In the genomic region with DNA sequence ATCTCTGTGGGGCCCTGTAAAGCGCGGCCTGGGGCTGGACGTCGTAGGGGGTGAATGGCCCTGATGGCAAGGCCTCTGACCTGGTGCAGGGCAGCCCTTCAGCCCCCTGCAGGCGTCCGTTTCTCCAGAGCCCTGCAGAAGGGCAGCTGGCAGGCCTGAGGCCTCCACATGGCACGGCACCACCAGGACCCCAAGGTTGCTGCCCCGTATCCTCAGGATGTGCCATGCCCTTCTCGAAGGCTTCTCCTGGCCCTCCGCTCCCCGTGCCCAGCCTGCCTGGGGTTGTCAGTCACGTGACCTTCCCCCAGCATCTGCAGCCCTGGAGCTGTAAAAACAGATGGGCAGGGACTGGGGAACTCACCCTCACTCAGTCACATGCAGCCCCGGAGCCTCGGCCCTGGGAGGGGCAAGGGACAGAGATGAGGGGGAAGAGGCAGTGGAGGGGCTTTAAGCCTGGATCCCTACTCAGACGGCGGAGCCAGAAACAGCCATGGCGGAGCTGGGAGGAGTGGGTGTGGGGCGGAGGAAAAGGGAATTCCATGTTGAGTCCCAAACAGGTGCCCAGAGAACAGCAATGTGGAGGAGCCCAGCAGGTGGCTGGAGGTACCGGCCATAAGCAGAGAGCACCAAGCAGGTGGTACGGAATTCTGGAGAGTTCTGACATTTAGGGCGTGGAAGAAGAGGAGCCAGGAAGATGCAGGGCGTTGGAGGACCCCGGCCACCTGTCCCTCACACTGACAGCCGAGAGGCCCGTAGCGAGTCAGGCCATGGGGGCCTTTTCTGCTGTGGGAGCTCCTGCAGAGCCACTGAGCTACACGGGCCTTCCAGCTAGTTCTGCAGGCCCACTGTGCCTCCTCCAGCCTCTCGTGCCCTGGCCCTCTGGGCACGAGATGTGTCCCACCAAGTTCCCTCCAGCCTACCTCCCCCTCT, we compare ENCODE assay signal across 25 cellular contexts.
A peak's percentile ranks its signal among the peaks of the same experiment; 100 is the strongest.
DNase-seq lines count a peak whose midpoint lies in the region; ATAC-seq and TF ChIP-seq lines count a peak whose summit lies in the region.
"Had no signal": no experiment of that assay in that cellular context is flagged by ENCODE, and none has a peak within 500 bp of the region (broad histone marks: within the 10 kb centered on the region; RNA-seq: fewer than 3 reads in every experiment).

No MANE protein-coding gene starts in this region.

- no peaks in the 10 kb centered on the region for H3K36me3 ChIP-seq in right atrium auricular region
- H3K36me3 ChIP-seq in sigmoid colon, result no peaks in the 10 kb centered on the region
- H3K36me3 ChIP-seq: uterus had no signal

- DNase-seq in Right ventricle myocardium inferior (ENCODE audit: missing footprints) (peak; percentile 47), right atrium auricular region (ENCODE audit: low spot score) (no peak), NCI-H82 (lab: John Stamatoyannopoulos, UW) (peak; percentile 79), left cardiac atrium (peak; percentile 14), sigmoid colon (peak; percentile 36), erythroblast (lab: John Stamatoyannopoulos, UW) (no peak)
- DNase-seq: activated CD4-positive, alpha-beta T cell treated with anti-CD3 and anti-CD28 coated beads, Interleukin-2, amount 50 U/mL, for 1 hour; activated naive CD8-positive, alpha-beta T cell treated with anti-CD3 and anti-CD28 coated beads, Interleukin-2, amount 10 ng/mL, durations not matched to agents 7 days and 5 days; AML-193; cerebellar nuclear complex; DMS79 treated with DMSO at 0.1 percent for 48 hours; kidney glomerular epithelial cell; NCI-H1092; NCI-H1930; NCI-H446; occipital lobe; stimulated activated CD4-positive, alpha-beta T cell treated with anti-CD3 and anti-CD28 coated beads, Interleukin-4, amount 100 ng/mL, for 24 hours; stimulated activated naive B cell treated with anti-CD40 and anti-IgM and Interleukin-4, amounts not matched to agents 10 μg/mL and 1 μg/mL and 100 μg/mL, for 72 hours; T-helper 2 cell; testis; uterus had no signal

- H3K9me3 ChIP-seq in right atrium auricular region, result no peaks in the 10 kb centered on the region
- no peaks in the 10 kb centered on the region for H3K9me3 ChIP-seq in sigmoid colon
- H3K9me3 ChIP-seq: testis, uterus had no signal

- H3K4me1 ChIP-seq in right atrium auricular region, result peaks cover 0 to 41% of the 10 kb centered on the region in 2 donors
- H3K4me1 ChIP-seq in sigmoid colon, result peaks cover 0 to 22% (median 7%) of the 10 kb centered on the region in 4 donors
- H3K4me1 ChIP-seq: testis, uterus had no signal

- WGBS in sigmoid colon, 2 donors, result 88 to 90% methylated on average over 29 of the region's 29 CpGs

- H3K27ac ChIP-seq in right atrium auricular region, result peak overlapping the region in 1 of 2 donors; percentile 11
- H3K27ac ChIP-seq in sigmoid colon, result no peak overlapping the region
- H3K27ac ChIP-seq: SK-N-MC, testis, uterus had no signal

- TF ChIP-seq POLR2A in sigmoid colon (IDR thresholded peaks at IDR 0.05), result no peak
- no peak for TF ChIP-seq POLR2A in erythroblast (IDR thresholded peaks at IDR 0.05; ENCODE audit: low read length)

- intact Hi-C loops in Right ventricle myocardium inferior (cut with DNase I) (no loop called here), left cardiac atrium (cut with DNase I) (no loop called here), sigmoid colon (cut with DNase I) (no loop called here)

- TF ChIP-seq CTCF in right atrium auricular region (IDR thresholded peaks at IDR 0.05) (no peak), sigmoid colon (IDR thresholded peaks at IDR 0.05) (no peak)

- ATAC-seq in Right ventricle myocardium inferior (no peak), left cardiac atrium (no peak), GM21390 (IDR thresholded peaks at IDR 0.05; ENCODE audit: unreplicated experiment) (no peak), HG03159 (IDR thresholded peaks at IDR 0.05; ENCODE audit: unreplicated experiment) (no peak)
- ATAC-seq: GM23338; stimulated activated naive B cell treated with anti-CD40 and anti-IgM and Interleukin-4, amounts not matched to agents 10 μg/mL and 1 μg/mL and 100 μg/mL, for 72 hours had no signal

- H3K27me3 ChIP-seq in right atrium auricular region (no peaks in the 10 kb centered on the region), sigmoid colon (no peaks in the 10 kb centered on the region)
- H3K27me3 ChIP-seq: testis, uterus had no signal

- TF ChIP-seq EP300 in sigmoid colon (IDR thresholded peaks at IDR 0.05), result no peak

- H3K4me3 ChIP-seq in right atrium auricular region, result no peak overlapping the region
- H3K4me3 ChIP-seq in sigmoid colon, result no peak overlapping the region
- H3K4me3 ChIP-seq: GM23338, SK-N-MC, testis, uterus had no signal

Comparison
In these comparisons a context has a peak if more than half of its experiments do, and no peak if none do; other contexts are left out.
1. DNase-seq: peak in Right ventricle myocardium inferior (single experiment), NCI-H82 (single experiment), left cardiac atrium (single experiment) and sigmoid colon (single experiment); none in right atrium auricular region (single experiment) and erythroblast (0 of 2).